ENCODE assay signal across 23 cellular contexts in the genomic region with DNA sequence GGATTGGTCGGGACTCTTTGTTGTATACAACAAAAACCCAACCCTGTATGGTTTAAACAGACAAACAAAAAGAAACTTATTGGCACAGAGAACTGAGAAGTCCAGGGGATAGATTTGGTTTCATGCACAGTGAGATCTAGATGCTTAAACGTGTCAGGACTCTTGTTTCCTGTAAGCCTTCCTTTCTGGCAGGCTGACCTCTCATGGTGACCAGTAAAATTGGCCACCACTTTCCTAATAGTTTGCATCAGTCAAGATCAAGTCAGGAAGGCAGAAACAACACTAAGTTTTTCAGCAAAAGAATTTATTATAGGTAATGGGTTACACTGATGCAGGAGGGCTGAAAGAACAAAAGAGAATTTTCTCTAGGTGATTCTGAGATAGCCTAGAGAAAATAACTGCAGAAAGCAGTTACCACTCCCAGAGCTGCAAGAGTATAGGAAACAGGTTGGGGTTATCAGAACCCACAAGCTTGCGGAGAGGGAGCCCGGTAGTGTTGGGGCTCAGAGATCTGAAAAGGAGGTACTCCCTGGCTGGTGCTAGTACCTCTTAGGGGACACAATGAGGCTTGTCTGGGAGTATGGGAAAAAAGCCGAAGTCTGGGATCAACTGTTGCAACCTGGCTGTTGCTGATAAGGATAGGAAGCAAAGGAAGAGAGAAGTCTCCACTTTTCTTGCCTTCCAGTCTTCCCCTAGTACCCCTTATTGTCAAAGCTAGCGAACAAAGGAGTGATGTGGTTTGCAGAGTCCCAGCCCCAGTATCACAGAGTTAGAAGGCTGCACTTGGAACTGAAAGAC. TPM values are rescaled to one million over a fixed set of nuclear protein-coding genes. Genes with fewer than 3 reads are reported as not detected.
DNase-seq lines count a peak whose midpoint lies in the region; ATAC-seq, FAIRE-seq and TF ChIP-seq lines count a peak whose summit lies in the region.
"Had no signal": no experiment of that assay in that cellular context is flagged by ENCODE, and none has a peak within 500 bp of the region (broad histone marks: within the 10 kb centered on the region; RNA-seq: fewer than 3 reads in every experiment).

No MANE protein-coding gene starts in this region.

- no peak for ATAC-seq in activated CD4-positive, alpha-beta T cell treated with anti-CD3 and anti-CD28 coated beads for 36 hours
- peak; percentile 90 for ATAC-seq in activated CD8-positive, alpha-beta T cell treated with anti-CD3 and anti-CD28 coated beads, Interleukin-2, amount 10 ng/mL, durations not matched to agents 7 days and 5 days
- ATAC-seq in HG03045 (IDR thresholded peaks at IDR 0.05; ENCODE audit: unreplicated experiment), result no peak
- ATAC-seq in GM19455 (IDR thresholded peaks at IDR 0.05; ENCODE audit: unreplicated experiment), result no peak
- ATAC-seq: heart right ventricle; stimulated activated memory B cell treated with anti-CD40 and anti-IgM and Interleukin-4, amounts not matched to agents 10 μg/mL and 1 μg/mL and 100 μg/mL, for 72 hours had no signal

- BruUV-seq in mammary epithelial cell (replicated peaks; lab: Mats Ljungman, UMichigan), result no TSS peak

- no peaks in the 10 kb centered on the region for H3K79me2 ChIP-seq in mammary epithelial cell (ENCODE audit: insufficient read depth, low read length)

- peaks cover 3% of the 10 kb centered on the region for H3K27me3 Mint-ChIP-seq in activated CD4-positive, alpha-beta T cell treated with anti-CD3 and anti-CD28 coated beads, Interleukin-2, amount 10 ng/mL, durations not matched to agents 24 days and 14 days
- no peaks in the 10 kb centered on the region for H3K27me3 Mint-ChIP-seq in activated CD4-positive, alpha-beta T cell treated with anti-CD3 and anti-CD28 coated beads for 36 hours
- H3K27me3 Mint-ChIP-seq in activated CD8-positive, alpha-beta T cell treated with anti-CD3 and anti-CD28 coated beads, Interleukin-2, amount 10 ng/mL, durations not matched to agents 7 days and 5 days (ENCODE audit: low read depth), result peaks cover 2% of the 10 kb centered on the region
- H3K27me3 Mint-ChIP-seq in nephron (ENCODE audit: low read depth), result no peaks in the 10 kb centered on the region

- peaks cover 2% of the 10 kb centered on the region for H3K9me3 ChIP-seq in mammary epithelial cell (replicated peaks; ENCODE audit: insufficient read depth, low read length)
- H3K9me3 ChIP-seq: ovary, Peyer's patch had no signal

- no peaks in the 10 kb centered on the region for H3K36me3 ChIP-seq in mammary epithelial cell (ENCODE audit: insufficient read depth, low read length)
- H3K36me3 ChIP-seq: heart right ventricle, ovary, Peyer's patch had no signal

- H3K9me3 Mint-ChIP-seq in activated CD4-positive, alpha-beta T cell treated with anti-CD3 and anti-CD28 coated beads, Interleukin-2, amount 10 ng/mL, durations not matched to agents 24 days and 14 days, result peaks cover 6% of the 10 kb centered on the region
- H3K9me3 Mint-ChIP-seq in activated CD4-positive, alpha-beta T cell treated with anti-CD3 and anti-CD28 coated beads for 36 hours (ENCODE audit: low read depth), result peaks cover 3% of the 10 kb centered on the region
- H3K9me3 Mint-ChIP-seq in activated CD8-positive, alpha-beta T cell treated with anti-CD3 and anti-CD28 coated beads, Interleukin-2, amount 10 ng/mL, durations not matched to agents 7 days and 5 days (ENCODE audit: insufficient read depth), result no peaks in the 10 kb centered on the region
- H3K9me3 Mint-ChIP-seq in nephron, result peaks cover 5% of the 10 kb centered on the region

- no peaks in the 10 kb centered on the region for H4K20me1 ChIP-seq in mammary epithelial cell (ENCODE audit: insufficient read depth, low read length)

- peak; percentile 21 for FAIRE-seq in GM12892 (lab: Jason Lieb, UNC)

- peaks cover 36% of the 10 kb centered on the region for H3K4me1 Mint-ChIP-seq in activated CD4-positive, alpha-beta T cell treated with anti-CD3 and anti-CD28 coated beads, Interleukin-2, amount 10 ng/mL, durations not matched to agents 24 days and 14 days
- peaks cover 20% of the 10 kb centered on the region for H3K4me1 Mint-ChIP-seq in activated CD4-positive, alpha-beta T cell treated with anti-CD3 and anti-CD28 coated beads for 36 hours
- H3K4me1 Mint-ChIP-seq in activated CD8-positive, alpha-beta T cell treated with anti-CD3 and anti-CD28 coated beads, Interleukin-2, amount 10 ng/mL, durations not matched to agents 7 days and 5 days (ENCODE audit: low read depth), result peaks cover 39% of the 10 kb centered on the region
- peaks cover 4% of the 10 kb centered on the region for H3K4me1 Mint-ChIP-seq in nephron
- H3K4me1 Mint-ChIP-seq: stimulated activated memory B cell treated with anti-CD40 and anti-IgM and Interleukin-4, amounts not matched to agents 10 μg/mL and 1 μg/mL and 100 μg/mL, for 72 hours had no signal

- WGBS in mammary epithelial cell (ENCODE audit: low coverage, missing lambda C conversion rate), result 83% methylated on average over 6 of the region's 6 CpGs

- H3K27ac Mint-ChIP-seq in activated CD4-positive, alpha-beta T cell treated with anti-CD3 and anti-CD28 coated beads, Interleukin-2, amount 10 ng/mL, durations not matched to agents 24 days and 14 days, result peak overlapping the region; percentile 38
- H3K27ac Mint-ChIP-seq in activated CD4-positive, alpha-beta T cell treated with anti-CD3 and anti-CD28 coated beads for 36 hours, result no peak overlapping the region
- H3K27ac Mint-ChIP-seq in activated CD8-positive, alpha-beta T cell treated with anti-CD3 and anti-CD28 coated beads, Interleukin-2, amount 10 ng/mL, durations not matched to agents 7 days and 5 days, result peak overlapping the region; percentile 91
- H3K27ac Mint-ChIP-seq in nephron, result peak overlapping the region in 2 of 3 experiments; percentile 39 to 77
- H3K27ac Mint-ChIP-seq: activated B cell treated with CpG ODN at 0.5 μM for 24 hours; brain; stimulated activated memory B cell treated with anti-CD40 and anti-IgM and Interleukin-4, amounts not matched to agents 10 μg/mL and 1 μg/mL and 100 μg/mL, for 72 hours had no signal

- CTCF ChIA-PET in activated CD4-positive, alpha-beta T cell treated with anti-CD3 and anti-CD28 coated beads for 36 hours (lab: Charles Lee), result interaction anchor here (0.6 to 1.6 kb wide), 4 partner anchors 9 to 66 kb away, joined by 4 to 6 read pairs (median 4); no protein-coding TSS in a partner anchor
- CTCF ChIA-PET in activated CD8-positive, alpha-beta T cell treated with anti-CD3 and anti-CD28 coated beads, Interleukin-2, amount 10 ng/mL, durations not matched to agents 7 days and 5 days (lab: Charles Lee), result interaction anchor here (1.0 to 2.7 kb wide), 9 partner anchors 9 to 108 kb away, joined by 3 to 25 read pairs (median 4); no protein-coding TSS in a partner anchor
- CTCF ChIA-PET in mammary epithelial cell (lab: Charles Lee; ENCODE audit: low non-redundant PET), result no interaction called here

- POLR2A ChIA-PET in activated CD4-positive, alpha-beta T cell treated with anti-CD3 and anti-CD28 coated beads for 36 hours (lab: Charles Lee), result no interaction called here
- POLR2A ChIA-PET in activated CD8-positive, alpha-beta T cell treated with anti-CD3 and anti-CD28 coated beads, Interleukin-2, amount 10 ng/mL, durations not matched to agents 7 days and 5 days (lab: Charles Lee), result interaction anchor here (0.8 to 1.6 kb wide), 3 partner anchors 19 to 45 kb away, joined by 3 to 8 read pairs (median 3); partner anchors contain the start of gene CITED4

- no peak overlapping the region for H3K4me2 ChIP-seq in mammary epithelial cell (ENCODE audit: insufficient read depth, low read depth, low read length)
- H3K4me2 ChIP-seq: smooth muscle cell had no signal

- H2AFZ ChIP-seq in mammary epithelial cell (ENCODE audit: low read depth, low read length), result no peak overlapping the region

- peaks cover 2% of the 10 kb centered on the region for H3K36me3 Mint-ChIP-seq in activated CD4-positive, alpha-beta T cell treated with anti-CD3 and anti-CD28 coated beads, Interleukin-2, amount 10 ng/mL, durations not matched to agents 24 days and 14 days (ENCODE audit: low read depth)
- H3K36me3 Mint-ChIP-seq in activated CD4-positive, alpha-beta T cell treated with anti-CD3 and anti-CD28 coated beads for 36 hours (ENCODE audit: low read depth), result no peaks in the 10 kb centered on the region
- H3K36me3 Mint-ChIP-seq in activated CD8-positive, alpha-beta T cell treated with anti-CD3 and anti-CD28 coated beads, Interleukin-2, amount 10 ng/mL, durations not matched to agents 7 days and 5 days (ENCODE audit: low read depth), result peaks cover 8% of the 10 kb centered on the region
- H3K36me3 Mint-ChIP-seq in nephron (ENCODE audit: low read depth), result no peaks in the 10 kb centered on the region
- H3K36me3 Mint-ChIP-seq: brain had no signal

- TF ChIP-seq CTCF in nephron (IDR thresholded peaks at IDR 0.05; ENCODE audit: unreplicated experiment in 3 of 3), result no peak
- TF ChIP-seq CTCF in mammary epithelial cell (conservative IDR thresholded peaks at IDR 0.05 in 1 of 2, IDR thresholded peaks at IDR 0.05 in 1 of 2; ENCODE audit: extremely low read depth in 1 of 2, insufficient read depth in 1 of 2, low read depth in 1 of 2, low read length in 2 of 2), result no peak

- in situ Hi-C loops in mammary epithelial cell (cut with MboI; ENCODE audit: low sequenced_read_pairs in 2 of 2), result loop anchor here (5.0 to 10.0 kb wide), 3 partner anchors 166 to 228 kb away; no protein-coding TSS in a partner anchor

- DNase-seq in activated CD4-positive, alpha-beta T cell treated with anti-CD3 and anti-CD28 coated beads, Interleukin-2, amount 10 ng/mL, durations not matched to agents 24 days and 14 days, result peak; percentile 86
- DNase-seq in activated CD4-positive, alpha-beta T cell treated with anti-CD3 and anti-CD28 coated beads for 36 hours, result no peak
- no peak for DNase-seq in GM12892 (ENCODE audit: insufficient read length)
- peak; percentile 83 for DNase-seq in activated CD8-positive, alpha-beta T cell treated with anti-CD3 and anti-CD28 coated beads, Interleukin-2, amount 10 ng/mL, durations not matched to agents 7 days and 5 days
- DNase-seq in mammary epithelial cell, result no peak
- DNase-seq: activated B cell treated with CpG ODN at 0.5 μM for 24 hours; activated CD8-positive, alpha-beta memory T cell treated with anti-CD3 and anti-CD28 coated beads, Interleukin-2, amount 50 U/mL, for 48 hours; activated naive CD4-positive, alpha-beta T cell; heart right ventricle; KG1; NCI-H1105 treated with DMSO at 0.1 percent for 48 hours; NCI-H774; ovary; Peyer's patch; trophoblast cell had no signal

- no peak overlapping the region for H3K4me3 ChIP-seq in mammary epithelial cell (replicated peaks in 1 of 3; ENCODE audit: insufficient read depth in 1 of 3, low read depth in 2 of 3, low read length in 3 of 3)
- H3K4me3 ChIP-seq: heart right ventricle, ovary, Peyer's patch, smooth muscle cell had no signal

- dilution Hi-C loops in mammary epithelial cell (cut with HindIII; ENCODE audit: low sequenced_read_pairs), result no loop called here

- no peak for TF ChIP-seq POLR2A in GM12892 (IDR thresholded peaks at IDR 0.05; ENCODE audit: low read depth, low read length)

- H3K9ac ChIP-seq in mammary epithelial cell (ENCODE audit: insufficient read depth, low read length), result no peak overlapping the region

- H3K27ac ChIP-seq in mammary epithelial cell (ENCODE audit: insufficient read depth, low read depth, low read length), result no peak overlapping the region
- H3K27ac ChIP-seq: C4-2B, heart right ventricle, ovary, Peyer's patch had no signal

- no peaks in the 10 kb centered on the region for H3K27me3 ChIP-seq in mammary epithelial cell (ENCODE audit: insufficient read depth, low read length)
- H3K27me3 ChIP-seq: ovary, Peyer's patch had no signal

- H3K4me1 ChIP-seq in mammary epithelial cell (ENCODE audit: insufficient read depth, low read length), result no peaks in the 10 kb centered on the region
- H3K4me1 ChIP-seq: heart right ventricle, Peyer's patch had no signal

- intact Hi-C loops in activated CD4-positive, alpha-beta T cell treated with anti-CD3 and anti-CD28 coated beads, Interleukin-2, amount 10 ng/mL, durations not matched to agents 24 days and 14 days (cut with micrococcal nuclease), result loop anchor here (10.0 kb wide), 1 partner anchor 146 kb away; the partner anchor contains the start of gene NFYC
- intact Hi-C loops in activated CD4-positive, alpha-beta T cell treated with anti-CD3 and anti-CD28 coated beads for 36 hours (cut with DNase I, micrococcal nuclease), result no loop called here
- intact Hi-C loops in mammary epithelial cell (cut with micrococcal nuclease), result loop anchor here (2.0 to 10.0 kb wide), 2 partner anchors 66 to 146 kb away; partner anchors contain the start of gene NFYC

- peak overlapping the region; percentile 59 for H3K4me3 Mint-ChIP-seq in activated CD4-positive, alpha-beta T cell treated with anti-CD3 and anti-CD28 coated beads, Interleukin-2, amount 10 ng/mL, durations not matched to agents 24 days and 14 days
- H3K4me3 Mint-ChIP-seq in activated CD4-positive, alpha-beta T cell treated with anti-CD3 and anti-CD28 coated beads for 36 hours, result no peak overlapping the region
- peak overlapping the region; percentile 50 for H3K4me3 Mint-ChIP-seq in activated CD8-positive, alpha-beta T cell treated with anti-CD3 and anti-CD28 coated beads, Interleukin-2, amount 10 ng/mL, durations not matched to agents 7 days and 5 days
- no peak overlapping the region for H3K4me3 Mint-ChIP-seq in nephron
- H3K4me3 Mint-ChIP-seq: activated B cell treated with CpG ODN at 0.5 μM for 24 hours; brain; stimulated activated memory B cell treated with anti-CD40 and anti-IgM and Interleukin-4, amounts not matched to agents 10 μg/mL and 1 μg/mL and 100 μg/mL, for 72 hours had no signal

RNA-seq across cellular contexts. Expression of gene CITED4, which starts 21.4 kb away (rescaled TPM):
- total RNA-seq in activated CD4-positive, alpha-beta T cell treated with anti-CD3 and anti-CD28 coated beads, Interleukin-2, amount 10 ng/mL, durations not matched to agents 24 days and 14 days, result 5.5 and 6.0 TPM in 2 replicates
- total RNA-seq in activated CD4-positive, alpha-beta T cell treated with anti-CD3 and anti-CD28 coated beads for 36 hours, result 1 to 10 TPM; 1.6 to 3.0 TPM
- not detected for polyA plus RNA-seq in GM12892 (2012; ENCODE audit: missing spikeins)
- total RNA-seq in activated CD8-positive, alpha-beta T cell treated with anti-CD3 and anti-CD28 coated beads, Interleukin-2, amount 10 ng/mL, durations not matched to agents 7 days and 5 days, result 1 to 10 TPM; 9.1 to 10.0 TPM
- 100 to 1,000 TPM in 1 of 2 donors, 10 to 100 TPM in 1; 54.8 to 140 TPM for total RNA-seq in mammary epithelial cell
- 27.5 TPM for polyA plus RNA-seq in mammary epithelial cell
- polyA minus RNA-seq in mammary epithelial cell, result 24.0 TPM

RNA-seq across cellular contexts. Expression of gene KCNQ4, which starts 57.1 kb away (rescaled TPM):
- total RNA-seq in activated CD4-positive, alpha-beta T cell treated with anti-CD3 and anti-CD28 coated beads, Interleukin-2, amount 10 ng/mL, durations not matched to agents 24 days and 14 days, result 1.4 and 1.5 TPM in 2 replicates
- under 1 TPM; 0.43 to 0.58 TPM for total RNA-seq in activated CD4-positive, alpha-beta T cell treated with anti-CD3 and anti-CD28 coated beads for 36 hours
- 0.17 TPM for polyA plus RNA-seq in GM12892 (2012; ENCODE audit: missing spikeins)
- total RNA-seq in activated CD8-positive, alpha-beta T cell treated with anti-CD3 and anti-CD28 coated beads, Interleukin-2, amount 10 ng/mL, durations not matched to agents 7 days and 5 days, result under 1 TPM; 0.73 to 0.87 TPM
- not detected for total RNA-seq in mammary epithelial cell
- 0.02 TPM for polyA plus RNA-seq in mammary epithelial cell
- polyA minus RNA-seq in mammary epithelial cell, result not detected
- total RNA-seq: A172, smooth muscle cell had no signal

Comparison
In these comparisons a context has a peak if more than half of its experiments do, and no peak if none do; other contexts are left out.
1. DNase-seq: peak in activated CD4-positive, alpha-beta T cell treated with anti-CD3 and anti-CD28 coated beads, Interleukin-2, amount 10 ng/mL, durations not matched to agents 24 days and 14 days (single experiment) and activated CD8-positive, alpha-beta T cell treated with anti-CD3 and anti-CD28 coated beads, Interleukin-2, amount 10 ng/mL, durations not matched to agents 7 days and 5 days (single experiment); none in activated CD4-positive, alpha-beta T cell treated with anti-CD3 and anti-CD28 coated beads for 36 hours (single experiment), GM12892 (single experiment) and mammary epithelial cell (single experiment).
2. H3K4me3 Mint-ChIP-seq: peak in activated CD4-positive, alpha-beta T cell treated with anti-CD3 and anti-CD28 coated beads, Interleukin-2, amount 10 ng/mL, durations not matched to agents 24 days and 14 days (single experiment) and activated CD8-positive, alpha-beta T cell treated with anti-CD3 and anti-CD28 coated beads, Interleukin-2, amount 10 ng/mL, durations not matched to agents 7 days and 5 days (single experiment); none in activated CD4-positive, alpha-beta T cell treated with anti-CD3 and anti-CD28 coated beads for 36 hours (single experiment) and nephron (0 of 3).
3. intact Hi-C loops: an anchor here in activated CD4-positive, alpha-beta T cell treated with anti-CD3 and anti-CD28 coated beads, Interleukin-2, amount 10 ng/mL, durations not matched to agents 24 days and 14 days (10.0 kb wide) and mammary epithelial cell (2.0 to 10.0 kb wide); none called in activated CD4-positive, alpha-beta T cell treated with anti-CD3 and anti-CD28 coated beads for 36 hours.